Comparison of ENCODE assay signal across 10 cellular contexts in genomic region chr19:17757125-17757524, GRCh38. TPM values are rescaled to one million over a fixed set of nuclear protein-coding genes. Genes with fewer than 3 reads are reported as not detected.
A peak's percentile ranks its signal among the peaks of the same experiment; 100 is the strongest.
DNase-seq lines count a peak whose midpoint lies in the region; ATAC-seq, FAIRE-seq and TF ChIP-seq lines count a peak whose summit lies in the region.
"Had no signal": no experiment of that assay in that cellular context is flagged by ENCODE, and none has a peak within 500 bp of the region (broad histone marks: within the 10 kb centered on the region; RNA-seq: fewer than 3 reads in every experiment).

No MANE protein-coding gene starts in this region.

- H3K27ac ChIP-seq in A549 (peak overlapping the region; percentile 80 to 91), GM12878 (ENCODE audit: control insufficient read depth, insufficient read depth) (0 out of 2 replicates have a peak overlapping the region, but pooled peaks have one; percentile 11), layer of hippocampus (ENCODE audit: low read depth, low read length) (peak overlapping the region; percentile 98)
- H3K27ac ChIP-seq: KMS-11, skin epidermis had no signal

- H4K20me1 ChIP-seq in GM12878 (ENCODE audit: control insufficient read depth, insufficient read depth) = no peaks in the 10 kb centered on the region

- RAD21 ChIA-PET in GM12878 (lab: Charles Lee; ENCODE audit: unreplicated experiment) = interaction anchor here (1.0 to 6.7 kb wide), 4 partner anchors 9 to 25 kb away, joined by 3 to 96 read pairs (median 48); no protein-coding TSS in a partner anchor

- H3K4me3 Mint-ChIP-seq in endothelial cell (ENCODE audit: unreplicated experiment) = no peak overlapping the region

- ATAC-seq in A549 (peak; percentile 68 to 74; a peak in 5 of 6 replicates), GM12878 (no peak), GM19455 (IDR thresholded peaks at IDR 0.05; ENCODE audit: unreplicated experiment) (no peak), GM21381 (IDR thresholded peaks at IDR 0.05; ENCODE audit: unreplicated experiment) (no peak)

- H3K36me3 ChIP-seq in GM12878 (ENCODE audit: control insufficient read depth in 2 of 2, insufficient read depth in 2 of 2, low read length in 1 of 2) = peaks cover 0 to 5% of the 10 kb centered on the region in 2 experiments; a peak in 3 of 4 replicates

- 33% methylated on average over 7 of the region's 9 CpGs for WGBS in A549 (ENCODE audit: missing lambda C conversion rate)
- WGBS in GM12878 (ENCODE audit: insufficient coverage, insufficient replicate concordance, low lambda C conversion rate, missing lambda C conversion rate) = 44% methylated on average over 9 of the region's 9 CpGs

- CTCF ChIA-PET in A549 (lab: Yijun Ruan, JAX) (interaction anchor here (1.6 to 2.0 kb wide), 2 partner anchors 9 kb away, joined by 6 to 9 read pairs; no protein-coding TSS in a partner anchor), GM12878 (lab: Yijun Ruan, JAX) (interaction anchor here (1.7 to 6.8 kb wide), 3 partner anchors 9 to 52 kb away, joined by 3 to 85 read pairs (median 6); no protein-coding TSS in a partner anchor)

- H3K4me3 ChIP-seq in A549 (no peak overlapping the region), GM12878 (no peak overlapping the region)
- H3K4me3 ChIP-seq: skin epidermis had no signal

- no peak overlapping the region for H2AFZ ChIP-seq in GM12878 (ENCODE audit: control insufficient read depth, low read depth, low read length)

- no peak for TF ChIP-seq RAD21 in A549 (conservative IDR thresholded peaks at IDR 0.05 in 1 of 2, IDR thresholded peaks at IDR 0.05 in 1 of 2)
- TF ChIP-seq RAD21 in Ishikawa (IDR thresholded peaks at IDR 0.05; ENCODE audit: low read depth) = no peak
- no peak for TF ChIP-seq RAD21 in GM12878 (IDR thresholded peaks at IDR 0.05; ENCODE audit: insufficient read depth, low read depth, low read length)

- peaks cover 3% of the 10 kb centered on the region for H3K4me1 Mint-ChIP-seq in endothelial cell (ENCODE audit: unreplicated experiment)

- H3K9me3 ChIP-seq in A549 = no peaks in the 10 kb centered on the region
- H3K9me3 ChIP-seq in GM12878 (replicated peaks; ENCODE audit: control insufficient read depth, insufficient read depth, low read length) = no peaks in the 10 kb centered on the region; the same call in 2 of the 3 replicates

- H3K27me3 Mint-ChIP-seq in endothelial cell (ENCODE audit: unreplicated experiment) = peaks cover 5% of the 10 kb centered on the region

- FAIRE-seq in A549 (lab: Jason Lieb, UNC) = no peak
- FAIRE-seq in GM12878 (lab: Jason Lieb, UNC) = no peak

- H3K36me3 Mint-ChIP-seq in endothelial cell (ENCODE audit: low read depth, unreplicated experiment) = no peaks in the 10 kb centered on the region

- SMC1A ChIA-PET in GM12878 (lab: Charles Lee; ENCODE audit: uncharacterized antibody, unreplicated experiment) = interaction anchor here (4.2 to 8.8 kb wide), 3 partner anchors 10 to 38 kb away, joined by 40 to 93 read pairs (median 91); partner anchors contain the start of gene MAP1S

- H3K4me2 ChIP-seq in A549 (peak overlapping the region; percentile 62), GM12878 (ENCODE audit: control insufficient read depth, insufficient read depth) (no peak overlapping the region; the same call in 1 of the 2 replicates)
- H3K4me2 ChIP-seq: KMS-11 had no signal

- in situ Hi-C loops in GM12878 (cut with MboI) = no loop called here

- POLR2A ChIA-PET in A549 (lab: Yijun Ruan, JAX) = no interaction called here
- POLR2A ChIA-PET in GM12878 (lab: Charles Lee) = interaction anchor here (0.6 to 1.7 kb wide), 4 partner anchors 9 to 52 kb away, joined by 3 to 11 read pairs (median 6); partner anchors contain the start of gene MAP1S

- no peak for TF ChIP-seq POLR2A in A549 (IDR thresholded peaks at IDR 0.05; ENCODE audit: low read length)
- TF ChIP-seq POLR2A in GM12878 (IDR thresholded peaks at IDR 0.05; ENCODE audit: low read depth, low read length) = no peak

- TF ChIP-seq CTCF in A549 (IDR thresholded peaks at IDR 0.05) = no peak
- TF ChIP-seq CTCF in GM12878 (IDR thresholded peaks at IDR 0.05 in 2 of 3, conservative IDR thresholded peaks at IDR 0.05 in 1 of 3; ENCODE audit: control insufficient read depth in 2 of 3, extremely low read depth in 1 of 3, insufficient read depth in 1 of 3, low read depth in 3 of 3, low read length in 3 of 3) = no peak
- no peak for TF ChIP-seq CTCF in endothelial cell (IDR thresholded peaks at IDR 0.05; ENCODE audit: unreplicated experiment)

- no peak overlapping the region for H3K27ac Mint-ChIP-seq in endothelial cell (ENCODE audit: unreplicated experiment)

- no peaks in the 10 kb centered on the region for H3K9me3 Mint-ChIP-seq in endothelial cell (ENCODE audit: unreplicated experiment)

- H3K9ac ChIP-seq in GM12878 (ENCODE audit: control insufficient read depth, insufficient read depth, low read length) = no peak overlapping the region
- H3K9ac ChIP-seq: KMS-11 had no signal

- H3K79me2 ChIP-seq in GM12878 (ENCODE audit: control insufficient read depth, insufficient read depth, low read length) = peaks cover 9% of the 10 kb centered on the region

- intact Hi-C loops in GM12878 (cut with micrococcal nuclease; ENCODE audit: unreplicated experiment) = no loop called here

- H3K27me3 ChIP-seq in GM12878 (replicated peaks in 1 of 2; ENCODE audit: control insufficient read depth in 2 of 2, insufficient read depth in 2 of 2, low read length in 1 of 2) (no peaks in the 10 kb centered on the region), layer of hippocampus (ENCODE audit: control insufficient read depth, insufficient read depth, low read length) (no peaks in the 10 kb centered on the region)

- DNase-seq in A549 (ENCODE audit: low read depth in 1 of 2, low spot score in 1 of 2) (peak; percentile 52 to 58), GM12878 (ENCODE audit: low read depth, low spot score) (no peak), endothelial cell (ENCODE audit: low spot score) (no peak)
- no peak for DNase-seq in effector CD4-positive, alpha-beta T cell

- H3K4me1 ChIP-seq in A549 (peaks cover 34% of the 10 kb centered on the region), GM12878 (ENCODE audit: control insufficient read depth, insufficient read depth, low read length) (peaks cover 57% of the 10 kb centered on the region)

- TF ChIP-seq EP300 in A549 (IDR thresholded peaks at IDR 0.05) (no peak), Ishikawa (IDR thresholded peaks at IDR 0.05; ENCODE audit: borderline replicate concordance) (no peak), GM12878 (IDR thresholded peaks at IDR 0.05; ENCODE audit: borderline replicate concordance in 1 of 2, control insufficient read depth in 1 of 2, low read depth in 2 of 2, low read length in 2 of 2) (no peak)

- no TSS peak for BruUV-seq in GM12878 (replicated peaks; lab: Mats Ljungman, UMichigan)

RNA-seq across cellular contexts. Expression of gene FCHO1, which starts 5.8 kb away (rescaled TPM):
- 1.7 and 2.2 TPM in 2 replicates for polyA plus RNA-seq in A549 (2011; rRNA removed)
- polyA plus RNA-seq in A549 (2012; cell fraction: cytosol; rRNA removed) = 4.2 and 6.1 TPM in 2 replicates
- polyA plus RNA-seq in A549 (2012; cell fraction: nucleus; rRNA removed) = 9.9 and 11.3 TPM in 2 replicates
- 13.1 to 14.3 TPM (median 13.6 TPM) in 3 replicates for polyA plus RNA-seq in A549 (2017; fragmentation: RNase III; extraction: RNeasy Plus Mini Kit Qiagen cat#74134 plus additional on column Dnase treatment)
- polyA minus RNA-seq in A549 (2011; rRNA and poly(A)+ RNA removed) = 3.3 and 4.6 TPM in 2 replicates
- 133 and 141 TPM in 2 replicates for total RNA-seq in GM12878 (2013; cell fraction: nucleolus; rRNA removed)
- 24.3 and 25.2 TPM in 2 replicates for total RNA-seq in GM12878 (2014; rRNA removed)
- 12.2 and 12.5 TPM in 2 replicates for total RNA-seq in GM12878 (2014; rRNA removed; fragmentation: Illumina TruSeq; extraction: Trizol)
- total RNA-seq in GM12878 (2021) = 36.9 and 45.8 TPM in 2 replicates
- 10.8 TPM for polyA plus RNA-seq in GM12878 (2011; ENCODE audit: low read depth)
- polyA plus RNA-seq in GM12878 (2011; rRNA removed) = 4.3 and 7.2 TPM in 2 replicates
- polyA plus RNA-seq in GM12878 (2011; cell fraction: cytosol; rRNA removed) = 8.2 and 10.2 TPM in 2 replicates
- polyA plus RNA-seq in GM12878 (2011; cell fraction: nucleus; rRNA removed) = 57.4 and 76.4 TPM in 2 replicates
- polyA plus RNA-seq in GM12878 (2012) = 24.4 and 28.1 TPM in 2 replicates
- polyA plus RNA-seq in GM12878 (2014; fragmentation: Illumina TruSeq; extraction: Trizol) = 6.9 and 11.7 TPM in 2 replicates
- polyA plus RNA-seq in GM12878 (2014; fragmentation: Nextera tagmentation; extraction: Ambion mirVana) = under 1 TPM; 0.14 to 0.73 TPM
- polyA plus RNA-seq in GM12878 (2014; rRNA removed) = 19.2 and 22.7 TPM in 2 replicates
- 10 to 100 TPM; 24.4 to 28.4 TPM for polyA plus RNA-seq in GM12878 (2016; fragmentation: Nextera tagmentation; extraction: Ambion mirVana)
- 30.5 and 47.3 TPM in 2 replicates for polyA minus RNA-seq in GM12878 (2011; rRNA and poly(A)+ RNA removed)
- polyA minus RNA-seq in GM12878 (2011; cell fraction: cytosol; rRNA and poly(A)+ RNA removed) = 11.3 and 13.5 TPM in 2 replicates
- polyA minus RNA-seq in GM12878 (2011; cell fraction: nucleus; rRNA and poly(A)+ RNA removed) = 62.5 and 90.0 TPM in 2 replicates
- total RNA-seq in endothelial cell (ENCODE audit: unreplicated experiment) = 2.7 TPM

RNA-seq across cellular contexts. Expression of gene B3GNT3, which starts 37.8 kb away (rescaled TPM):
- polyA plus RNA-seq in A549 (2011; rRNA removed) (2.7 and 4.8 TPM in 2 replicates), A549 (2017; fragmentation: RNase III; extraction: RNeasy Plus Mini Kit Qiagen cat#74134 plus additional on column Dnase treatment) (1.6 to 2.4 TPM (median 1.8 TPM) in 3 replicates), GM12878 (2011; rRNA removed) (not detected in 2 replicates), GM12878 (2014; fragmentation: Illumina TruSeq; extraction: Trizol) (not detected in 2 replicates), GM12878 (2014; fragmentation: Nextera tagmentation; extraction: Ambion mirVana) (not detected), GM12878 (2014; rRNA removed) (not detected in 2 replicates), GM12878 (2016; fragmentation: Nextera tagmentation; extraction: Ambion mirVana) (not detected)
- 0.61 and 0.80 TPM in 2 replicates for polyA plus RNA-seq in A549 (2012; cell fraction: cytosol; rRNA removed)
- polyA plus RNA-seq in A549 (2012; cell fraction: nucleus; rRNA removed) = 2.0 and 2.8 TPM in 2 replicates
- polyA minus RNA-seq in A549 (2011; rRNA and poly(A)+ RNA removed) = 3.0 and 3.3 TPM in 2 replicates
- total RNA-seq in GM12878 (2013; cell fraction: nucleolus; rRNA removed) = not detected in 2 replicates
- total RNA-seq in GM12878 (2014; rRNA removed) (0.22 TPM in 1 of 2 replicates, not detected in the other), GM12878 (2014; rRNA removed; fragmentation: Illumina TruSeq; extraction: Trizol) (not detected in 2 replicates), GM12878 (2021) (0.08 TPM in 1 of 2 replicates, not detected in the other), endothelial cell (ENCODE audit: unreplicated experiment) (0.77 TPM)
- polyA plus RNA-seq in GM12878 (2011; ENCODE audit: low read depth) = not detected
- polyA plus RNA-seq in GM12878 (2011; cell fraction: cytosol; rRNA removed) = not detected in 2 replicates
- not detected in 2 replicates for polyA plus RNA-seq in GM12878 (2011; cell fraction: nucleus; rRNA removed)
- not detected in 2 replicates for polyA plus RNA-seq in GM12878 (2012)
- polyA minus RNA-seq in GM12878 (2011; rRNA and poly(A)+ RNA removed) = not detected in 2 replicates
- polyA minus RNA-seq in GM12878 (2011; cell fraction: cytosol; rRNA and poly(A)+ RNA removed) = not detected in 2 replicates
- polyA minus RNA-seq in GM12878 (2011; cell fraction: nucleus; rRNA and poly(A)+ RNA removed) = not detected in 2 replicates

RNA-seq across cellular contexts. Expression of gene MAP1S, which starts 37.8 kb away (rescaled TPM):
- polyA plus RNA-seq in A549 (2011; rRNA removed) = 8.3 and 10.6 TPM in 2 replicates
- polyA plus RNA-seq in A549 (2012; cell fraction: cytosol; rRNA removed) = 29.2 and 30.3 TPM in 2 replicates
- 56.0 and 85.3 TPM in 2 replicates for polyA plus RNA-seq in A549 (2012; cell fraction: nucleus; rRNA removed)
- polyA plus RNA-seq in A549 (2017; fragmentation: RNase III; extraction: RNeasy Plus Mini Kit Qiagen cat#74134 plus additional on column Dnase treatment) = 23.2 to 26.9 TPM (median 26.4 TPM) in 3 replicates
- polyA minus RNA-seq in A549 (2011; rRNA and poly(A)+ RNA removed) = 19.2 and 23.6 TPM in 2 replicates
- total RNA-seq in GM12878 (2013; cell fraction: nucleolus; rRNA removed) = 18.5 and 19.7 TPM in 2 replicates
- 13.8 and 14.6 TPM in 2 replicates for total RNA-seq in GM12878 (2014; rRNA removed)
- total RNA-seq in GM12878 (2014; rRNA removed; fragmentation: Illumina TruSeq; extraction: Trizol) = 6.4 and 6.6 TPM in 2 replicates
- 63.9 and 65.3 TPM in 2 replicates for total RNA-seq in GM12878 (2021)
- 14.1 TPM for polyA plus RNA-seq in GM12878 (2011; ENCODE audit: low read depth)
- polyA plus RNA-seq in GM12878 (2011; rRNA removed) = 1.9 and 6.6 TPM in 2 replicates
- polyA plus RNA-seq in GM12878 (2011; cell fraction: cytosol; rRNA removed) = 17.1 and 17.3 TPM in 2 replicates
- 26.6 and 44.9 TPM in 2 replicates for polyA plus RNA-seq in GM12878 (2011; cell fraction: nucleus; rRNA removed)
- 60.1 and 64.9 TPM in 2 replicates for polyA plus RNA-seq in GM12878 (2012)
- polyA plus RNA-seq in GM12878 (2014; fragmentation: Illumina TruSeq; extraction: Trizol) = 2.9 and 16.8 TPM in 2 replicates
- polyA plus RNA-seq in GM12878 (2014; fragmentation: Nextera tagmentation; extraction: Ambion mirVana) = 1 to 10 TPM; 2.1 to 3.4 TPM
- polyA plus RNA-seq in GM12878 (2014; rRNA removed) = 15.5 and 22.2 TPM in 2 replicates
- 10 to 100 TPM; 26.5 to 31.8 TPM for polyA plus RNA-seq in GM12878 (2016; fragmentation: Nextera tagmentation; extraction: Ambion mirVana)
- 34.7 and 45.5 TPM in 2 replicates for polyA minus RNA-seq in GM12878 (2011; rRNA and poly(A)+ RNA removed)
- 41.9 and 52.7 TPM in 2 replicates for polyA minus RNA-seq in GM12878 (2011; cell fraction: cytosol; rRNA and poly(A)+ RNA removed)
- polyA minus RNA-seq in GM12878 (2011; cell fraction: nucleus; rRNA and poly(A)+ RNA removed) = 9.9 and 19.7 TPM in 2 replicates
- total RNA-seq in endothelial cell (ENCODE audit: unreplicated experiment) = 173 TPM

Comparison
In these comparisons a context has a peak if more than half of its experiments do, and no peak if none do; other contexts are left out.
1. ATAC-seq: peak in A549 (2 of 2); none in GM12878 (single experiment), GM19455 (single experiment) and GM21381 (single experiment).
2. DNase-seq: peak in A549 (2 of 2); none in GM12878 (single experiment), endothelial cell (single experiment) and effector CD4-positive, alpha-beta T cell (single experiment).
3. H3K27ac ChIP-seq: peak in every context shown above with its lines; median percentile 98 in layer of hippocampus; 86 in A549; 11 in GM12878.